In genomic region chr9:96418074-96418919, GRCh38 we compare ENCODE assay signal across 8 cellular contexts. TPM values are rescaled to one million over a fixed set of nuclear protein-coding genes. Genes with fewer than 3 reads are reported as not detected.
DNase-seq lines count a peak whose midpoint lies in the region; ATAC-seq and TF ChIP-seq lines count a peak whose summit lies in the region.

Gene ZNF367, minus strand, starts transcription at chr9:96418370. Its CDS starts 338 bp downstream, at chr9:96418032.

- H3K36me3 ChIP-seq in right atrium auricular region (no peaks in the 10 kb centered on the region), vagina (no peaks in the 10 kb centered on the region)

- DNase-seq in NCI-H187 treated with DMSO at 0.1 percent for 48 hours (lab: John Stamatoyannopoulos, UW): peak; percentile 67
- DNase-seq in T-helper 2 cell: peak; percentile 86 to 99 (median 88)
- DNase-seq in right atrium auricular region (ENCODE audit: low spot score): peak; percentile 97
- peak; percentile 98 for DNase-seq in putamen (ENCODE audit: low spot score)
- DNase-seq in vagina (ENCODE audit: extremely low spot score in 2 of 2): peak in 1 of 2 donors; percentile 99

- H3K27me3 ChIP-seq in right atrium auricular region (no peaks in the 10 kb centered on the region), vagina (no peaks in the 10 kb centered on the region)

- H3K9me3 ChIP-seq in right atrium auricular region: no peaks in the 10 kb centered on the region
- no peaks in the 10 kb centered on the region for H3K9me3 ChIP-seq in vagina

- peaks cover 0 to 37% of the 10 kb centered on the region in 2 donors for H3K4me1 ChIP-seq in right atrium auricular region
- peaks cover 33% of the 10 kb centered on the region for H3K4me1 ChIP-seq in vagina

- no peak for TF ChIP-seq CTCF in right atrium auricular region (IDR thresholded peaks at IDR 0.05)
- peak in 1 of 3 experiments; percentile 6 for TF ChIP-seq CTCF in vagina (IDR thresholded peaks at IDR 0.05)

- TF ChIP-seq POLR2A in GM18505 (IDR thresholded peaks at IDR 0.05; ENCODE audit: borderline replicate concordance, extremely low read depth, insufficient read depth, insufficient read length): peak; percentile 65
- peak in 1 of 2 donors; percentile 2 for TF ChIP-seq POLR2A in vagina (IDR thresholded peaks at IDR 0.05)

- peak within 1 kb of the TSS; percentile 97 for H3K27ac ChIP-seq in angular gyrus (ENCODE audit: low read depth, low read length)
- H3K27ac ChIP-seq in right atrium auricular region: peak within 1 kb of the TSS; percentile 95 to 100
- peak within 1 kb of the TSS; percentile 99 for H3K27ac ChIP-seq in vagina

- intact Hi-C loops in vagina (cut with DNase I): loop anchor here (10.0 kb wide), 1 partner anchor 237 kb away; the partner anchor contains the start of gene PRXL2C

- ATAC-seq in GM18505 (IDR thresholded peaks at IDR 0.05; ENCODE audit: unreplicated experiment) (peak; percentile 58), HG02970 (IDR thresholded peaks at IDR 0.05; ENCODE audit: low FRiP score, unreplicated experiment) (peak; percentile 65)

- H3K4me3 ChIP-seq in right atrium auricular region (peak within 1 kb of the TSS; percentile 84 to 87), vagina (peak within 1 kb of the TSS; percentile 93 to 96)

RNA-seq across cellular contexts. Expression of gene ZNF367, which starts in this region (rescaled TPM):
- total RNA-seq in right atrium auricular region (1 to 10 TPM in 1 of 2 donors, under 1 TPM in 1; 0.75 to 1.2 TPM), vagina (0.74 TPM)
